In the genomic region with DNA sequence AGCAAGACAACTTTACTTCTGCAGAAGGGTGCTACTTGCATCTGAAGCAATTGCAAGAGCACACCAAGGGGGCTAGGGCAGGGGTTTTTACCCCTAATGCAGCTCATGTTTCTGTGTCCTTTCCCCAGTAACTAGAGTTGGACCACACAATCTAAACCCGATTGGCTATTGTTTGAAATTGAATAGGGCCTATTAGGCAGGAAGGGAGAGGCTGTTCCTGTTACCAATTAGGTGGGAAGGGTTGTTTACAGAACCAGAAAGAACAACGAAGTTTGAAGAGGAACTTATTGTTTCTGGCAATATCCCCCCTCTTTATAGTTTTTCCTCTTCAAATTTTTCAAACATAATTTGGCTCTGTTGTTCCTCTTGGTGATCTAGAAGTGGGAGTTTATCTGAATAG, we compare ENCODE assay signal across 5 cellular contexts.
"Had no signal": no experiment of that assay in that cellular context is flagged by ENCODE, and none has a peak within 500 bp of the region (broad histone marks: within the 10 kb centered on the region; RNA-seq: fewer than 3 reads in every experiment).

No MANE protein-coding gene starts in this region.

- H3K4me3 ChIP-seq: GM23248, K562 had no signal

- H3K27ac ChIP-seq: GM23248 had no signal

- DNase-seq: GM23248, H9, HCEC 1CT, IMR-90 had no signal

- ATAC-seq: K562 had no signal
